In the genomic region with DNA sequence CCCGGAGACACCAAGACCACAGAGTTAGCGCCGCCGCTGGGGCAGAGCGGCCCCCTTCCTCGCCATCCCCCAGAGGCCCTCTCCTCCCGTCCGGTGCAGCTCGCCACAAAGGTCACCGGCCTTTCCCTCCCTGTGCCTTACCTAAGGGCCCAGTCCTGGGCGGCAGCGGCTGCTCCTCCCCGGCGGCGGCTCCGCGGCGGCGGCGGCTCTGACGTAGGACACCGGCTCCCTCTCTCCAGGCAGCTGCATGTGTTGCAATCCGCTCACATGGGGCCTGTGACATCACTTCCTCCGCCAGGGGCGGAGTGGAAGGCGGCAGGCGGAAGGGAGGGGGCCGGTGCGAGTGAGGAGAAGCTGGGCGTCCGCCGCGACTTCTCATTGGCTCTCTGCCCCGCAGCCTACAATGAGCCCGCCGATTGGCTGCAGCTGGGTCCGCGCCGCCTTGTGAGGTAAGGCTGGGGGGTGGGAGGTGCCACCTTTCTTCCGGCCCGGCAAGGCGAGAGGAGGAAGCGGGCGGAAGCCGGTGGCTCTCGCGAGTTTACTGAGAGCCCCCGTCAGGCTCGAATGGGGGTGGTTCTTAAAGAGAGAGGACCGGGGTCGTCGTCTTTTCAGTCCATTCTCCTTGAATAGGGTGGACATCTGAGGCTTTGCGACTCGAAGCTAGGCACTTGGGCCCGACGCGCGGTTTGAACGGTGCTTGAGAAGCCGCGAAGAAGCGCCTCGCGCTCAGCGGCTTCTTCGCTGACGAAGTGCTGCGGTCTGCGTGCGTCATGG, we compare ENCODE assay signal across 8 cellular contexts. TPM values are rescaled to one million over a fixed set of nuclear protein-coding genes. Genes with fewer than 3 reads are reported as not detected.
A peak's percentile ranks its signal among the peaks of the same experiment; 100 is the strongest.
DNase-seq lines count a peak whose midpoint lies in the region; TF ChIP-seq lines count a peak whose summit lies in the region.

A gene (minus strand): TSS at position 281 of the 774 bp plus-strand sequence. CDS start 318 bp downstream, outside the sequence.

- peak within 1 kb of the TSS; percentile 94 for H3K4me2 ChIP-seq in H9 (ENCODE audit: insufficient read depth, insufficient read length, low read length)

- no peak within 1 kb of the TSS for H2BK20ac ChIP-seq in H9 (ENCODE audit: low read depth, low read length, poor library complexity, severe bottlenecking)

- H2BK5ac ChIP-seq in H9 (ENCODE audit: insufficient read length, low read length) = peak within 1 kb of the TSS; percentile 47

- peak within 1 kb of the TSS; percentile 97 for H3K18ac ChIP-seq in H9 (ENCODE audit: insufficient read length, low read depth, low read length)

- H3K27ac Mint-ChIP-seq in H9 = peak within 1 kb of the TSS; percentile 99
- H3K27ac Mint-ChIP-seq in nephron = peak within 1 kb of the TSS; percentile 98 to 100 (median 99)
- peak within 1 kb of the TSS; percentile 99 for H3K27ac Mint-ChIP-seq in stimulated activated naive CD8-positive, alpha-beta T cell treated with anti-CD3 and anti-CD28 coated beads, Interleukin-15, Interleukin-2, amounts not matched to agents 100 ng/mL and 50 ng/mL, for 24 hours

- H3K27ac ChIP-seq in H9 (ENCODE audit: insufficient read length, low read depth, low read length) = no peak within 1 kb of the TSS

- no peaks in the 10 kb centered on the region for H4K20me1 ChIP-seq in H9 (ENCODE audit: control insufficient read depth, insufficient read depth, insufficient read length)

- H4K5ac ChIP-seq in H9 (ENCODE audit: insufficient read length, low read depth, low read length) = no peak within 1 kb of the TSS

- H3K36me3 ChIP-seq in MG63 = peaks cover 59% of the 10 kb centered on the region

- H3K4ac ChIP-seq in H9 (ENCODE audit: low read depth, low read length) = peak within 1 kb of the TSS; percentile 76

- peak within 1 kb of the TSS; percentile 2 for H3K56ac ChIP-seq in H9 (ENCODE audit: insufficient read length, low read depth, low read length)

- H3K27me3 Mint-ChIP-seq in H9 (ENCODE audit: low read depth) = no peaks in the 10 kb centered on the region; the same call in 1 of the 2 replicates
- H3K27me3 Mint-ChIP-seq in nephron (ENCODE audit: low read depth) = no peaks in the 10 kb centered on the region
- no peaks in the 10 kb centered on the region for H3K27me3 Mint-ChIP-seq in stimulated activated naive CD8-positive, alpha-beta T cell treated with anti-CD3 and anti-CD28 coated beads, Interleukin-15, Interleukin-2, amounts not matched to agents 100 ng/mL and 50 ng/mL, for 24 hours

- no peak for TF ChIP-seq CTCF in H9 (conservative IDR thresholded peaks at IDR 0.05)
- no peak for TF ChIP-seq CTCF in fibroblast of pulmonary artery (IDR thresholded peaks at IDR 0.05; ENCODE audit: low read length, missing control alignments)
- no peak for TF ChIP-seq CTCF in nephron (IDR thresholded peaks at IDR 0.05; ENCODE audit: unreplicated experiment in 3 of 3)

- H4K8ac ChIP-seq in H9 (replicated peaks; ENCODE audit: insufficient read length, low read depth, low read length) = no peak within 1 kb of the TSS

- H3K36me3 Mint-ChIP-seq in H9 (ENCODE audit: insufficient read depth in 1 of 3, low read depth in 3 of 3) (peaks cover 19 to 46% (median 42%) of the 10 kb centered on the region in 3 experiments), nephron (ENCODE audit: low read depth) (peaks cover 12% of the 10 kb centered on the region)
- peaks cover 66% of the 10 kb centered on the region for H3K36me3 Mint-ChIP-seq in stimulated activated naive CD8-positive, alpha-beta T cell treated with anti-CD3 and anti-CD28 coated beads, Interleukin-15, Interleukin-2, amounts not matched to agents 100 ng/mL and 50 ng/mL, for 24 hours (ENCODE audit: low read depth)

- no peak within 1 kb of the TSS for H3T11ph ChIP-seq in H9 (ENCODE audit: low read length)

- H2AK5ac ChIP-seq in H9 (ENCODE audit: insufficient read length, low read length) = no peak within 1 kb of the TSS

- no CpG with 5 or more reads among the region's 70 CpGs for WGBS in H9 (ENCODE audit: extremely low coverage, insufficient read length, low lambda C conversion rate)

- no peak within 1 kb of the TSS for H2BK12ac ChIP-seq in H9 (ENCODE audit: insufficient read length, low read depth, low read length)

- H4K91ac ChIP-seq in H9 (ENCODE audit: insufficient read length, low read depth, low read length) = peak within 1 kb of the TSS; percentile 85

- no peak within 1 kb of the TSS for H2AFZ ChIP-seq in H9 (ENCODE audit: low read length)

- no peak within 1 kb of the TSS for H3K23ac ChIP-seq in H9 (ENCODE audit: insufficient read length, low read depth, low read length)

- H3K4me1 Mint-ChIP-seq in H9 (peaks cover 29 to 32% of the 10 kb centered on the region in 2 experiments), nephron (peaks cover 53% of the 10 kb centered on the region)
- peaks cover 74% of the 10 kb centered on the region for H3K4me1 Mint-ChIP-seq in stimulated activated naive CD8-positive, alpha-beta T cell treated with anti-CD3 and anti-CD28 coated beads, Interleukin-15, Interleukin-2, amounts not matched to agents 100 ng/mL and 50 ng/mL, for 24 hours (ENCODE audit: low read depth)

- DNase-seq in ELR (ENCODE audit: low read depth) (peak; percentile 100), H9 (peak; percentile 100), MG63 (peak; percentile 100), SHP77 treated with DMSO at 0.1 percent for 48 hours (lab: John Stamatoyannopoulos, UW) (peak; percentile 99), fibroblast of pulmonary artery (ENCODE audit: low read depth) (peak; percentile 100)
- peak; percentile 100 for DNase-seq in activated effector memory CD4-positive, alpha-beta T cell treated with anti-CD3 and anti-CD28 coated beads, Interleukin-2, amount 50 U/mL, for 16 hours

- peak within 1 kb of the TSS; percentile 92 for H3K9ac ChIP-seq in H9 (ENCODE audit: extremely low read depth, insufficient read length, low read length)

- peak within 1 kb of the TSS; percentile 97 for H3K14ac ChIP-seq in H9 (ENCODE audit: insufficient read depth, low read length)

- H2BK120ac ChIP-seq in H9 (ENCODE audit: low read depth, low read length, poor library complexity, severe bottlenecking) = peak within 1 kb of the TSS; percentile 11

- peak within 1 kb of the TSS; percentile 98 for H3K4me3 ChIP-seq in MG63
- peak within 1 kb of the TSS; percentile 89 for H3K4me3 ChIP-seq in fibroblast of pulmonary artery (replicated peaks; ENCODE audit: low read depth, low read length)

- no peaks in the 10 kb centered on the region for H3K9me3 Mint-ChIP-seq in H9
- H3K9me3 Mint-ChIP-seq in nephron = no peaks in the 10 kb centered on the region
- no peaks in the 10 kb centered on the region for H3K9me3 Mint-ChIP-seq in stimulated activated naive CD8-positive, alpha-beta T cell treated with anti-CD3 and anti-CD28 coated beads, Interleukin-15, Interleukin-2, amounts not matched to agents 100 ng/mL and 50 ng/mL, for 24 hours

- H3K23me2 ChIP-seq in H9 (ENCODE audit: insufficient read length, low read depth, low read length, poor library complexity, severe bottlenecking) = peaks cover 11% of the 10 kb centered on the region

- H3K4me3 Mint-ChIP-seq in H9 = peak within 1 kb of the TSS; percentile 96 to 97
- peak within 1 kb of the TSS; percentile 98 to 99 (median 99) for H3K4me3 Mint-ChIP-seq in nephron
- peak within 1 kb of the TSS; percentile 99 for H3K4me3 Mint-ChIP-seq in stimulated activated naive CD8-positive, alpha-beta T cell treated with anti-CD3 and anti-CD28 coated beads, Interleukin-15, Interleukin-2, amounts not matched to agents 100 ng/mL and 50 ng/mL, for 24 hours

- no peak within 1 kb of the TSS for H2BK15ac ChIP-seq in H9 (ENCODE audit: low read depth, low read length)

- no peaks in the 10 kb centered on the region for H3K4me1 ChIP-seq in H9 (ENCODE audit: insufficient read depth, low read length)

- H3K9me3 ChIP-seq in H9 (ENCODE audit: control insufficient read depth, low read depth, low read length) (no peaks in the 10 kb centered on the region), MG63 (no peaks in the 10 kb centered on the region)

- no peaks in the 10 kb centered on the region for H3K27me3 ChIP-seq in H9 (ENCODE audit: insufficient read depth, low read length)
- no peaks in the 10 kb centered on the region for H3K27me3 ChIP-seq in MG63

- H3K79me2 ChIP-seq in H9 (ENCODE audit: insufficient read depth, low read length) = peaks cover 63% of the 10 kb centered on the region

- peaks cover 6% of the 10 kb centered on the region for H3K79me1 ChIP-seq in H9 (ENCODE audit: insufficient read depth, low read depth, low read length, poor library complexity, severe bottlenecking)

RNA-seq across cellular contexts. Expression of the gene that starts here (rescaled TPM):
- total RNA-seq in H9 (2021) = 175 and 183 TPM in 2 replicates
- total RNA-seq in MG63 (2014; rRNA removed; shearing (Covaris generic); ENCODE audit: low replicate concordance) = 222 and 276 TPM in 2 replicates
